ENCODE assay signal across 11 cellular contexts in the genomic region with DNA sequence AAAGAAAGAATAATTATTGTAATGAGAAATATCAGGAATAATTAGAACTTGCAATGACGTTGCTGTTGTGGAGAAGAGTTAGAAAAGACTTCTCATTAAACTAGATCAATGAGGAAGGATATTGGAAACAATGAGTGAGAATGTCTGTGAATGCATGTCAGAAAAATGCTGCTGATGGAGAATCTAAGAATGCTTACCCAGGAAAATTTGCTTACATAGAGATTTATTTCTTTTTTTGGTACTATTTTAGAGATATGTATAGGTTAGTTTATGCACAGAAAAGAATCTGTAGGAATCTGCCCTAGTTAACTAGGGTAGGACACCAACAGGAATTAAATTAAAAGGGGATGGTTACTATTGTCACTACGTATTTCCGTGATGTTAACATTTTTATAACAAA.
"Had no signal": no experiment of that assay in that cellular context is flagged by ENCODE, and none has a peak within 500 bp of the region (broad histone marks: within the 10 kb centered on the region; RNA-seq: fewer than 3 reads in every experiment).

No MANE protein-coding gene starts in this region.

- DNase-seq: GM23248, GOT3, H7, H9, HCEC 1CT, HFFc6 had no signal

- H3K36me3 ChIP-seq: HAP-1 had no signal

- H3K9me3 ChIP-seq: HAP-1 had no signal

- ATAC-seq: GM23338, HCT116 had no signal

- H3K4me3 ChIP-seq: GM23248, GM23338, HAP-1 had no signal

- H3K27ac ChIP-seq: GM23248 had no signal

- H3K4me1 ChIP-seq: HAP-1 had no signal

- H3K4me2 ChIP-seq: GM23338 had no signal

- H2AFZ ChIP-seq: GM23248, GM23338 had no signal

- H3K9ac ChIP-seq: GM23248 had no signal

- FAIRE-seq: H1, H54 had no signal
